1 cellular context compared by ENCODE assay signal in genomic region chr14:102885686-102886447, GRCh38.
TF ChIP-seq lines count a peak whose summit lies in the region.

No MANE protein-coding gene starts in this region.

TF ChIP-seq in GM12878, 131 proteins besides CTCF, POLR2A, EP300 and RAD21:
- TF ChIP-seq BCL3 (IDR thresholded peaks at IDR 0.05; ENCODE audit: borderline replicate concordance, insufficient read depth, low read depth, low read length, poor library complexity, severe bottlenecking) (peak; percentile 82), MXI1 (IDR thresholded peaks at IDR 0.05; ENCODE audit: low read depth, low read length) (no peak)
